9 cellular contexts compared by ENCODE assay signal in the genomic region with DNA sequence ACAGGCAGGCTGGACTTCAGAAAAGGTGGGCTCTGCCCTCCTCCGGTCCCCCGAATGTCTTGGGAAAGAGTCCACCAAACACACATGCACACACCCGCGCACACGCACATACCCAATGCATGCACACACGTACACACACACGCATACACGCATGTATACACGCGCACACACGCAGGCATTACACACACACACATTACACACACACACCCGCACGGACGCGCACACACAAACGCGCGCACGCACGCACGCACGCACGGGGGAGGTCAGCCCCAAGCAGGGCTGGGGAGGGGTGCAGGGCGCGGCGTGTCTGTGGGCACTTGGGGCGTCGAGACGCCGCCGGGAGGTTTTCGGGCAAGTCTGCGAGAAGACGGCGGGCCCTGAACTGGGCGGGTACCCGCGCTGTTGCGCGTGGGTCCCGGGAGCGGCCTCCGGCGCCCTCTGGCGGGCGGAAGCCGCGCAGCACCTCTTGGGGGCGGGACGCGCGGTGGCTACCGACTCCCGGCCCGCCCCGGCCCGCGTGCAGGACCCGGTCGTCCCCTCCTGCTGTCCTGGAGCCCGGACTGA. TPM values are rescaled to one million over a fixed set of nuclear protein-coding genes. Genes with fewer than 3 reads are reported as not detected.
DNase-seq lines count a peak whose midpoint lies in the region; FAIRE-seq and TF ChIP-seq lines count a peak whose summit lies in the region.
"Had no signal": no experiment of that assay in that cellular context is flagged by ENCODE, and none has a peak within 500 bp of the region (broad histone marks: within the 10 kb centered on the region; RNA-seq: fewer than 3 reads in every experiment).

No MANE protein-coding gene starts in this region.

- TF ChIP-seq POLR2A in endothelial cell of umbilical vein (IDR thresholded peaks at IDR 0.05; ENCODE audit: low read depth, low read length): no peak

- H3K4me3 ChIP-seq in CD4-positive, alpha-beta memory T cell (ENCODE audit: low read length in 2 of 2): peak overlapping the region in 1 of 2 donors; percentile 38
- H3K4me3 ChIP-seq in H7 (ENCODE audit: insufficient read depth, low read depth, low read length) (peak overlapping the region; percentile 63), endothelial cell of umbilical vein (replicated peaks in 1 of 3; ENCODE audit: insufficient read depth in 1 of 3, low read depth in 1 of 3, low read length in 3 of 3) (peak overlapping the region; percentile 13 to 51 (median 39))

- peak overlapping the region; percentile 92 for H2AFZ ChIP-seq in endothelial cell of umbilical vein (ENCODE audit: low read depth, low read length)

- no peak overlapping the region for H3K27ac ChIP-seq in CD4-positive, alpha-beta memory T cell (ENCODE audit: low read depth, low read length)
- H3K27ac ChIP-seq in endothelial cell of umbilical vein (ENCODE audit: insufficient read depth, low read depth, low read length): no peak overlapping the region

- peaks cover 19 to 38% of the 10 kb centered on the region in 2 donors for H3K27me3 Mint-ChIP-seq in CD4-positive, alpha-beta memory T cell

- peaks cover 25% of the 10 kb centered on the region for H3K27me3 ChIP-seq in CD4-positive, alpha-beta memory T cell (ENCODE audit: insufficient read depth, low read length)
- peaks cover 66% of the 10 kb centered on the region for H3K27me3 ChIP-seq in H7 (ENCODE audit: control insufficient read depth, insufficient read depth, low read length)
- no peaks in the 10 kb centered on the region for H3K27me3 ChIP-seq in endothelial cell of umbilical vein (ENCODE audit: control insufficient read depth in 2 of 2, insufficient read depth in 2 of 2, low read length in 2 of 2)

- no peaks in the 10 kb centered on the region for H3K36me3 Mint-ChIP-seq in CD4-positive, alpha-beta memory T cell

- POLR2A ChIA-PET in CD4-positive, alpha-beta memory T cell (lab: Charles Lee; ENCODE audit: partially characterized antibody): no interaction called here
- POLR2A ChIA-PET in endothelial cell of umbilical vein (lab: Charles Lee): no interaction called here

- peak; percentile 76 for FAIRE-seq in endothelial cell of umbilical vein (lab: Jason Lieb, UNC)
- FAIRE-seq: colon had no signal

- no peaks in the 10 kb centered on the region for H3K79me2 ChIP-seq in endothelial cell of umbilical vein (ENCODE audit: control insufficient read depth, insufficient read depth, low read length)

- intact Hi-C loops in CD4-positive, alpha-beta memory T cell (cut with micrococcal nuclease): loop anchor here (1.0 to 2.0 kb wide), 2 partner anchors 137 to 539 kb away; partner anchors contain the start of genes GNB1L, RTL10 and SLC25A1
- intact Hi-C loops in endothelial cell of umbilical vein (cut with micrococcal nuclease): loop anchor here (1.0 to 10.0 kb wide), 3 partner anchors 38 to 243 kb away; partner anchors contain the start of genes CDC45 and UFD1

- H3K4me1 Mint-ChIP-seq in CD4-positive, alpha-beta memory T cell: peaks cover 2 to 33% (median 8%) of the 10 kb centered on the region in 4 donors

- dilution Hi-C loops in endothelial cell of umbilical vein (cut with MboI; ENCODE audit: extremely low pct_ligation_motif_present, low sequenced_read_pairs): no loop called here

- peak; percentile 73 to 85 (median 82) for DNase-seq in CD4-positive, alpha-beta memory T cell
- DNase-seq in H7 (peak; percentile 98), NOMO-1 (lab: John Stamatoyannopoulos, UW; ENCODE audit: unreplicated experiment in 2 of 2) (peak; percentile 61 to 74), endothelial cell of umbilical vein (ENCODE audit: low read depth, low spot score) (peak; percentile 62), midbrain (lab: John Stamatoyannopoulos, UW) (peak; percentile 58), OCI-M2 (lab: John Stamatoyannopoulos, UW; ENCODE audit: unreplicated experiment) (no peak)
- DNase-seq in activated CD8-positive, alpha-beta memory T cell treated with anti-CD3 and anti-CD28 coated beads, Interleukin-2, amount 50 U/mL, for 4 hours: peak; percentile 84
- peak; percentile 54 to 63 for DNase-seq in stimulated activated CD8-positive, alpha-beta memory T cell treated with anti-CD3 and anti-CD28 coated beads, Interleukin-2, amount 100 ng/mL, for 1 hour (ENCODE audit: low read depth in 2 of 2)

- no peaks in the 10 kb centered on the region for H3K9me3 ChIP-seq in CD4-positive, alpha-beta memory T cell (ENCODE audit: control insufficient read depth in 1 of 2, low read length in 2 of 2)
- H3K9me3 ChIP-seq in endothelial cell of umbilical vein (replicated peaks; ENCODE audit: control insufficient read depth, insufficient read depth, low read length): no peaks in the 10 kb centered on the region

- peak; percentile 73 to 92 for TF ChIP-seq CTCF in endothelial cell of umbilical vein (IDR thresholded peaks at IDR 0.05; ENCODE audit: extremely low read depth in 1 of 2, insufficient read depth in 1 of 2, low read depth in 1 of 2, low read length in 2 of 2)

- peaks cover 24% of the 10 kb centered on the region for H3K4me1 ChIP-seq in CD4-positive, alpha-beta memory T cell (ENCODE audit: insufficient read depth, low read length)
- peaks cover 18% of the 10 kb centered on the region for H3K4me1 ChIP-seq in endothelial cell of umbilical vein (ENCODE audit: control insufficient read depth, extremely low read depth, insufficient read depth, low read length)

- H3K27ac Mint-ChIP-seq in CD4-positive, alpha-beta memory T cell: peak overlapping the region in 1 of 7 donors; percentile 64

- CTCF ChIA-PET in CD4-positive, alpha-beta memory T cell (lab: Charles Lee; ENCODE audit: partially characterized antibody): interaction anchor here (1.4 kb wide), 1 partner anchor 42 kb away, joined by 5 read pairs; no protein-coding TSS in a partner anchor
- CTCF ChIA-PET in endothelial cell of umbilical vein (lab: Charles Lee): interaction anchor here (1.1 to 2.8 kb wide), 6 partner anchors 38 to 418 kb away, joined by 3 to 14 read pairs (median 5); no protein-coding TSS in a partner anchor

- no TSS peak for BruUV-seq in endothelial cell of umbilical vein (replicated peaks; lab: Mats Ljungman, UMichigan)

- H3K9me3 Mint-ChIP-seq in CD4-positive, alpha-beta memory T cell: peaks cover 0 to 2% (median 0%) of the 10 kb centered on the region in 8 donors

- peak overlapping the region; percentile 44 to 86 (median 78) for H3K4me3 Mint-ChIP-seq in CD4-positive, alpha-beta memory T cell

- H4K20me1 ChIP-seq in endothelial cell of umbilical vein (replicated peaks; ENCODE audit: control insufficient read depth, extremely low read depth, insufficient read depth, low read length): no peaks in the 10 kb centered on the region

- H3K36me3 ChIP-seq in CD4-positive, alpha-beta memory T cell (ENCODE audit: insufficient read depth, low read length): no peaks in the 10 kb centered on the region
- no peaks in the 10 kb centered on the region for H3K36me3 ChIP-seq in H7 (replicated peaks; ENCODE audit: control insufficient read depth, insufficient read depth, low read length)
- H3K36me3 ChIP-seq in endothelial cell of umbilical vein (ENCODE audit: control insufficient read depth in 2 of 2, extremely low read depth in 1 of 2, insufficient read depth in 2 of 2, low read length in 2 of 2): peaks cover 0 to 14% of the 10 kb centered on the region in 2 experiments

- peak overlapping the region; percentile 32 for H3K9ac ChIP-seq in endothelial cell of umbilical vein (replicated peaks; ENCODE audit: extremely low read depth, insufficient read depth, low read length)

- H3K4me2 ChIP-seq in endothelial cell of umbilical vein (ENCODE audit: insufficient read depth, low read length): peak overlapping the region; percentile 65

- H3K9me1 ChIP-seq in endothelial cell of umbilical vein (replicated peaks; ENCODE audit: control insufficient read depth, extremely low read depth, insufficient read depth, low read length): no peaks in the 10 kb centered on the region

TF ChIP-seq in endothelial cell of umbilical vein, 7 proteins besides CTCF, POLR2A, EP300 and RAD21 (continues in another document):
- TF ChIP-seq POLR2AphosphoS5 (IDR thresholded peaks at IDR 0.05; ENCODE audit: insufficient read depth, low read depth, low read length): peak; percentile 49

RNA-seq across cellular contexts. Expression of gene SEPTIN5, which starts 3.5 kb away (rescaled TPM):
- not detected for total RNA-seq in CD4-positive, alpha-beta memory T cell
- polyA plus RNA-seq in CD4-positive, alpha-beta memory T cell: not detected
- total RNA-seq in H7 (2014; rRNA removed; shearing (Covaris generic)): 28.4 and 36.0 TPM in 2 replicates
- 31.1 and 33.5 TPM in 2 replicates for total RNA-seq in endothelial cell of umbilical vein
- 35.8 and 37.8 TPM in 2 replicates for polyA plus RNA-seq in endothelial cell of umbilical vein
- 19.1 and 24.3 TPM in 2 replicates for polyA plus RNA-seq in endothelial cell of umbilical vein (2011; cell fraction: cytosol; rRNA removed)
- polyA plus RNA-seq in endothelial cell of umbilical vein (2011; cell fraction: nucleus; rRNA removed): 89.2 and 133 TPM in 2 replicates
- 18.2 and 32.5 TPM in 2 replicates for polyA plus RNA-seq in endothelial cell of umbilical vein (2012)
- polyA minus RNA-seq in endothelial cell of umbilical vein: 55.8 and 59.9 TPM in 2 replicates
- not detected for polyA minus RNA-seq in endothelial cell of umbilical vein (2011; cell fraction: cytosol; rRNA and poly(A)+ RNA removed)
- 21.0 and 36.7 TPM in 2 replicates for polyA minus RNA-seq in endothelial cell of umbilical vein (2011; cell fraction: nucleus; rRNA and poly(A)+ RNA removed)

RNA-seq across cellular contexts. Expression of gene GP1BB, which starts 5.6 kb away (rescaled TPM):
- total RNA-seq in CD4-positive, alpha-beta memory T cell: not detected
- polyA plus RNA-seq in CD4-positive, alpha-beta memory T cell: not detected
- total RNA-seq in H7 (2014; rRNA removed; shearing (Covaris generic)): 3.7 and 7.3 TPM in 2 replicates
- total RNA-seq in endothelial cell of umbilical vein: 1.5 and 1.7 TPM in 2 replicates
- 6.2 and 8.3 TPM in 2 replicates for polyA plus RNA-seq in endothelial cell of umbilical vein
- 1.9 and 3.0 TPM in 2 replicates for polyA plus RNA-seq in endothelial cell of umbilical vein (2011; cell fraction: cytosol; rRNA removed)
- 6.0 and 11.5 TPM in 2 replicates for polyA plus RNA-seq in endothelial cell of umbilical vein (2011; cell fraction: nucleus; rRNA removed)
- 0.98 and 2.3 TPM in 2 replicates for polyA plus RNA-seq in endothelial cell of umbilical vein (2012)
- 0.61 and 1.4 TPM in 2 replicates for polyA minus RNA-seq in endothelial cell of umbilical vein
- polyA minus RNA-seq in endothelial cell of umbilical vein (2011; cell fraction: cytosol; rRNA and poly(A)+ RNA removed): not detected
- 1.5 and 3.8 TPM in 2 replicates for polyA minus RNA-seq in endothelial cell of umbilical vein (2011; cell fraction: nucleus; rRNA and poly(A)+ RNA removed)

RNA-seq across cellular contexts. Expression of gene TBX1, which starts 42.8 kb away (rescaled TPM):
- total RNA-seq in CD4-positive, alpha-beta memory T cell: not detected
- not detected for polyA plus RNA-seq in CD4-positive, alpha-beta memory T cell
- total RNA-seq in H7 (2014; rRNA removed; shearing (Covaris generic)): 6.2 and 6.7 TPM in 2 replicates
- total RNA-seq in endothelial cell of umbilical vein: 30.2 and 38.2 TPM in 2 replicates
- polyA plus RNA-seq in endothelial cell of umbilical vein: 8.9 and 11.0 TPM in 2 replicates
- polyA plus RNA-seq in endothelial cell of umbilical vein (2011; cell fraction: cytosol; rRNA removed): 6.3 and 6.6 TPM in 2 replicates
- 28.4 and 44.8 TPM in 2 replicates for polyA plus RNA-seq in endothelial cell of umbilical vein (2011; cell fraction: nucleus; rRNA removed)
- polyA plus RNA-seq in endothelial cell of umbilical vein (2012): 7.1 and 14.5 TPM in 2 replicates
- polyA minus RNA-seq in endothelial cell of umbilical vein: 6.0 and 9.7 TPM in 2 replicates
- polyA minus RNA-seq in endothelial cell of umbilical vein (2011; cell fraction: cytosol; rRNA and poly(A)+ RNA removed): not detected
- polyA minus RNA-seq in endothelial cell of umbilical vein (2011; cell fraction: nucleus; rRNA and poly(A)+ RNA removed): 10.4 and 16.9 TPM in 2 replicates

Comparison
In these comparisons a context has a peak if more than half of its experiments do, and no peak if none do; other contexts are left out.
1. RNA of gene SEPTIN5, which starts 3.5 kb away (total RNA-seq): 28.4 to 36.0 TPM in H7 and 31.1 to 33.5 TPM in endothelial cell of umbilical vein; not detected in CD4-positive, alpha-beta memory T cell; every median in the first group is over 10 times any median in the second.